In the genomic region with DNA sequence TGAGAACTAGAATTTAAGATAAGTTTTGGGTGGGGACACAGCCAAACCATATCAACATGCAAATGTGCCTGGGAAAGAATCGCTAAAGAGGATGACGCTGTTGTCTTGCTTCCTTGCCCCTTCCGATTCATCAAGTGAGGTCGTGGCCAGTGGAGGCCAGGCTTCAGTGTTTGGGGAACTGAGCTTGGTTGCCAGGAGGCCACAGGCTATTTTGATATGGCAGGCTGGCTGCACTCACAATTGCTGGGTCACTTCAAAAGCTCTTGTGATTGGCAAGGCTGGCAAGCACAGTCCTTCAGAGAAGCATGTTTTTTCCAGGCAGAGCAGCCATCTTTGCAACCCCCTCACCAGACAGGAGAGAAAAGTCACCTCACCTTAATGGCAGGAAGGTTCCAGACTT, we compare ENCODE assay signal across 26 cellular contexts. TPM values are rescaled to one million over a fixed set of nuclear protein-coding genes. Genes with fewer than 3 reads are reported as not detected.
"Had no signal": no experiment of that assay in that cellular context is flagged by ENCODE, and none has a peak within 500 bp of the region (broad histone marks: within the 10 kb centered on the region; RNA-seq: fewer than 3 reads in every experiment).

No MANE protein-coding gene starts in this region.

- ATAC-seq: esophagus mucosa; gastrocnemius medialis; left colon; natural killer cell treated with Interleukin-12 subunit alpha and Interleukin-12 subunit beta and Interleukin-15 and Interleukin-18, amount 100 ng/mL, for 72 hours; pancreas; right lobe of liver; stimulated activated naive CD8-positive, alpha-beta T cell treated with anti-CD3 and anti-CD28 coated beads, Interleukin-15, amount 100 ng/mL, for 72 hours had no signal

- FAIRE-seq: colon, islet of Langerhans, pancreas, small intestine had no signal

- H3K9me3 ChIP-seq: gastrocnemius medialis, neutrophil, pancreas, right lobe of liver had no signal

- H3K27ac ChIP-seq: epithelial cell of prostate, gastrocnemius medialis, neutrophil, pancreas, right lobe of liver, tibial artery had no signal

- H3K36me3 ChIP-seq: gastrocnemius medialis, neutrophil, pancreas, right lobe of liver, tibial artery had no signal

- H3K27me3 ChIP-seq: gastrocnemius medialis, neutrophil, pancreas, right lobe of liver, tibial artery had no signal

- DNase-seq: effector CD8-positive, alpha-beta T cell; endodermal cell; foreskin fibroblast; gastrocnemius medialis; head of caudate nucleus; hippocampal formation; left colon; naive B cell; pancreas; retina; right lobe of liver; small intestine; stimulated activated CD4-positive, alpha-beta T cell treated with anti-CD3 and anti-CD28 coated beads, Interleukin-15, amount 100 ng/mL, for 24 hours; stimulated activated CD4-positive, alpha-beta T cell treated with anti-CD3 and anti-CD28 coated beads, Interleukin-2, amount 100 ng/mL, for 48 hours; stimulated activated CD8-positive, alpha-beta memory T cell treated with anti-CD3 and anti-CD28 coated beads, Interleukin-4, amount 100 ng/mL, for 48 hours; stimulated activated naive CD4-positive, alpha-beta T cell; stimulated activated naive CD8-positive, alpha-beta T cell treated with anti-CD3 and anti-CD28 coated beads, Interleukin-15, amount 100 ng/mL, for 72 hours; tibial artery had no signal

- H3K4me1 ChIP-seq: gastrocnemius medialis, pancreas, right lobe of liver, tibial artery had no signal

- H3K4me3 ChIP-seq: gastrocnemius medialis, lung, pancreas, right lobe of liver, tibial artery had no signal

RNA-seq across cellular contexts. Expression of a gene that starts 45.8 kb away (rescaled TPM):
- total RNA-seq: mononuclear cell; natural killer cell treated with Interleukin-12 subunit alpha and Interleukin-12 subunit beta and Interleukin-15 and Interleukin-18, amount 100 ng/mL, for 72 hours had no signal
